ENCODE assay signal across 1 cellular context in genomic region chr2:210963386-210963785, GRCh38.
TF ChIP-seq lines count a peak whose summit lies in the region.

No MANE protein-coding gene starts in this region.

TF ChIP-seq in HepG2, 621 proteins besides CTCF, POLR2A, EP300 and RAD21 (continued from another document and continues in another):
- TF ChIP-seq ZNF362 (CRISPR knock-in tag; IDR thresholded peaks at IDR 0.05; ENCODE audit: borderline replicate concordance): no peak
- TF ChIP-seq SMARCE1 (IDR thresholded peaks at IDR 0.05; ENCODE audit: borderline replicate concordance): no peak
- TF ChIP-seq ZNF782 (CRISPR knock-in tag; IDR thresholded peaks at IDR 0.05; ENCODE audit: borderline replicate concordance): no peak
- TF ChIP-seq ZNF672 (CRISPR knock-in tag; IDR thresholded peaks at IDR 0.05): no peak
- TF ChIP-seq ZNF720 (CRISPR knock-in tag; IDR thresholded peaks at IDR 0.05): no peak
- no peak for TF ChIP-seq ZNF138 (CRISPR knock-in tag; IDR thresholded peaks at IDR 0.05; ENCODE audit: low read depth)
- no peak for TF ChIP-seq ZNF740 (CRISPR knock-in tag; IDR thresholded peaks at IDR 0.05)
- no peak for TF ChIP-seq HDAC1 (CRISPR knock-in tag; IDR thresholded peaks at IDR 0.05)
- peak; percentile 60 for TF ChIP-seq HNF4A (CRISPR knock-in tag; IDR thresholded peaks at IDR 0.05)
- no peak for TF ChIP-seq ZNF580 (CRISPR knock-in tag; IDR thresholded peaks at IDR 0.05; ENCODE audit: borderline replicate concordance, low read depth)
- no peak for TF ChIP-seq REXO4 (CRISPR knock-in tag; IDR thresholded peaks at IDR 0.05; ENCODE audit: borderline replicate concordance)
- TF ChIP-seq STAT6 (CRISPR knock-in tag; IDR thresholded peaks at IDR 0.05; ENCODE audit: borderline replicate concordance): no peak
- TF ChIP-seq CBX1 (IDR thresholded peaks at IDR 0.05; ENCODE audit: low read depth): no peak
- TF ChIP-seq NAIF1 (CRISPR knock-in tag; IDR thresholded peaks at IDR 0.05; ENCODE audit: borderline replicate concordance): no peak
- TF ChIP-seq ZNF619 (CRISPR knock-in tag; IDR thresholded peaks at IDR 0.05): no peak
- 0 out of 2 replicates have a peak, but pooled peaks have one; percentile 19 for TF ChIP-seq ATF1 (CRISPR knock-in tag; IDR thresholded peaks at IDR 0.05)
- TF ChIP-seq RARA (CRISPR knock-in tag; IDR thresholded peaks at IDR 0.05): 0 out of 2 replicates have a peak, but pooled peaks have one; percentile 12
- TF ChIP-seq TEF (CRISPR knock-in tag; IDR thresholded peaks at IDR 0.05): no peak
- no peak for TF ChIP-seq DMAP1 (CRISPR knock-in tag; IDR thresholded peaks at IDR 0.05)
- TF ChIP-seq ELK4 (CRISPR knock-in tag; IDR thresholded peaks at IDR 0.05; ENCODE audit: borderline replicate concordance): no peak
- no peak for TF ChIP-seq ZHX1 (CRISPR knock-in tag; IDR thresholded peaks at IDR 0.05; ENCODE audit: low read depth)
- TF ChIP-seq HINFP (CRISPR knock-in tag; IDR thresholded peaks at IDR 0.05; ENCODE audit: low read depth): no peak
- TF ChIP-seq FOXA3 (CRISPR knock-in tag; IDR thresholded peaks at IDR 0.05): peak; percentile 78
- TF ChIP-seq ZBTB38 (CRISPR knock-in tag; IDR thresholded peaks at IDR 0.05): no peak
- TF ChIP-seq ZBTB8A (CRISPR knock-in tag; IDR thresholded peaks at IDR 0.05; ENCODE audit: borderline replicate concordance, low read depth): no peak
- peak; percentile 65; the same call in 1 of the 2 replicates for TF ChIP-seq RERE (CRISPR knock-in tag; IDR thresholded peaks at IDR 0.05; ENCODE audit: low read depth)
- no peak for TF ChIP-seq ZNF616 (CRISPR knock-in tag; IDR thresholded peaks at IDR 0.05; ENCODE audit: low read depth)
- no peak for TF ChIP-seq ZNF780A (CRISPR knock-in tag; IDR thresholded peaks at IDR 0.05)
- no peak for TF ChIP-seq FUBP1 (CRISPR knock-in tag; IDR thresholded peaks at IDR 0.05; ENCODE audit: borderline replicate concordance)
- TF ChIP-seq KAT2B (IDR thresholded peaks at IDR 0.05; ENCODE audit: borderline replicate concordance, low read depth, low read length): no peak
- TF ChIP-seq HNRNPK (IDR thresholded peaks at IDR 0.05; ENCODE audit: low read depth, low read length, poor library complexity, severe bottlenecking): no peak
- no peak for TF ChIP-seq ZNF446 (CRISPR knock-in tag; IDR thresholded peaks at IDR 0.05)
- TF ChIP-seq SIX4 (CRISPR knock-in tag; IDR thresholded peaks at IDR 0.05): 0 out of 2 replicates have a peak, but pooled peaks have one; percentile 21
- no peak for TF ChIP-seq SOX6 (IDR thresholded peaks at IDR 0.05)
- TF ChIP-seq SOX6 (CRISPR knock-in tag; IDR thresholded peaks at IDR 0.05): peak; percentile 67; the same call in 1 of the 2 replicates
- TF ChIP-seq ZNF331 (CRISPR knock-in tag; IDR thresholded peaks at IDR 0.05): 0 out of 2 replicates have a peak, but pooled peaks have one; percentile 42
- TF ChIP-seq YY1 (IDR thresholded peaks at IDR 0.05; ENCODE audit: insufficient read depth, insufficient replicate concordance, low read depth, low read length): no peak
- no peak for TF ChIP-seq ESRRA (CRISPR knock-in tag; IDR thresholded peaks at IDR 0.05; ENCODE audit: low read depth)
- TF ChIP-seq SALL2 (CRISPR knock-in tag; IDR thresholded peaks at IDR 0.05): no peak
- no peak for TF ChIP-seq ZNF180 (CRISPR knock-in tag; IDR thresholded peaks at IDR 0.05; ENCODE audit: borderline replicate concordance, low read depth)
- TF ChIP-seq ZNF510 (CRISPR knock-in tag; IDR thresholded peaks at IDR 0.05; ENCODE audit: low read depth): no peak
- no peak for TF ChIP-seq ZNF605 (CRISPR knock-in tag; IDR thresholded peaks at IDR 0.05)
